Comparison of ENCODE assay signal across 1 cellular context in the genomic region with DNA sequence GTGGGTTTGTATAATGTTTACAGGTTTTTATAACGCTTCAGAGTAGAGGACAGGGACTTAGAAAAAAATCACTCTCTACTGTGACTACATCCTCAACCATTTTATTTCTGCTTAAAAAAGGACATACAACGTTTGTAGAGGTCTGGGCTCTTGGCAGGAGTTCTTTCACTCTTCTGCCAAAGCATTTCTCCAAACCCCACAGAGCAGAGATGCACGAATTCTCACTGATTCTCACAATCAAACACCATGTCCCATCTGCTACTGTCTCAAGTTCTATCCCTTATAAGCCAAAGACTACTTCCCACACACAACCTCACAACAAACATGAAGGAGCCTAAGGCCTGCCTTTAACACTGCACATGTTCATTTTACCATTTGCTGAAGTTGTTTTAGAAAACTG.
TF ChIP-seq lines count a peak whose summit lies in the region.

No MANE protein-coding gene starts in this region.

TF ChIP-seq in WTC11, 78 proteins besides CTCF, POLR2A, EP300 and RAD21 (continued from another document):
- TF ChIP-seq NR2C2 (CRISPR knock-in tag; IDR thresholded peaks at IDR 0.05) = no peak
- no peak for TF ChIP-seq ZNF317 (CRISPR knock-in tag; IDR thresholded peaks at IDR 0.05; ENCODE audit: borderline replicate concordance, low read depth)
